Comparison of ENCODE assay signal across 20 cellular contexts in genomic region chr4:23332266-23332665, GRCh38.
DNase-seq lines count a peak whose midpoint lies in the region; ATAC-seq and TF ChIP-seq lines count a peak whose summit lies in the region.
"Had no signal": no experiment of that assay in that cellular context is flagged by ENCODE, and none has a peak within 500 bp of the region (broad histone marks: within the 10 kb centered on the region; RNA-seq: fewer than 3 reads in every experiment).

No MANE protein-coding gene starts in this region.

- no peaks in the 10 kb centered on the region for H3K36me3 Mint-ChIP-seq in stimulated activated naive CD8-positive, alpha-beta T cell treated with anti-CD3 and anti-CD28 coated beads, Interleukin-15, Interleukin-2, amounts not matched to agents 100 ng/mL and 50 ng/mL, for 24 hours (ENCODE audit: low read depth)
- H3K36me3 Mint-ChIP-seq: IgD-negative memory B cell had no signal

- H3K4me1 Mint-ChIP-seq in stimulated activated naive CD8-positive, alpha-beta T cell treated with anti-CD3 and anti-CD28 coated beads, Interleukin-15, Interleukin-2, amounts not matched to agents 100 ng/mL and 50 ng/mL, for 24 hours (ENCODE audit: low read depth) = peaks cover 31% of the 10 kb centered on the region
- H3K4me1 Mint-ChIP-seq: IgD-negative memory B cell had no signal

- no peaks in the 10 kb centered on the region for H3K36me3 ChIP-seq in neural cell (ENCODE audit: insufficient read depth, low read length)
- H3K36me3 ChIP-seq: MG63, Peyer's patch, SJSA1 had no signal

- H3K27ac ChIP-seq in neural cell (ENCODE audit: low read length) = peak overlapping the region; percentile 15
- H3K27ac ChIP-seq: A549, Peyer's patch, SJSA1 had no signal

- DNase-seq in stimulated activated naive CD8-positive, alpha-beta T cell treated with anti-CD3 and anti-CD28 coated beads, Interleukin-15, Interleukin-2, amounts not matched to agents 100 U/mL and 50 U/mL, for 24 hours = no peak
- DNase-seq in astrocyte of the cerebellum (ENCODE audit: low read depth) (peak; percentile 59), NCI-H1436 (lab: John Stamatoyannopoulos, UW) (no peak)
- DNase-seq in activated effector memory CD4-positive, alpha-beta T cell treated with anti-CD3 and anti-CD28 coated beads, Interleukin-2, amount 50 U/mL, for 16 hours = no peak
- DNase-seq: C1 segment of cervical spinal cord, COR-L47, GOT3, Karpas-422, MG63, NCI-H1048, NCI-H1436 treated with DMSO at 0.1 percent for 48 hours, NCI-H2029, NCI-H2171, Peyer's patch had no signal

- peaks cover 7% of the 10 kb centered on the region for H3F3A ChIP-seq in neural cell (ENCODE audit: insufficient read depth, low read length, poor library complexity, severe bottlenecking)

- in situ Hi-C loops in astrocyte of the cerebellum (cut with HindIII; ENCODE audit: low sequenced_read_pairs) = no loop called here

- no peak for TF ChIP-seq RAD21 in neural cell (conservative IDR thresholded peaks at IDR 0.05)

- H3K4me3 ChIP-seq in astrocyte of the cerebellum (ENCODE audit: low read depth, low read length) (no peak overlapping the region), neural cell (ENCODE audit: low read length) (no peak overlapping the region)
- H3K4me3 ChIP-seq: A549, MG63, Peyer's patch, SJSA1 had no signal

- no peak overlapping the region for H2AFZ ChIP-seq in neural cell (ENCODE audit: low read depth, low read length)

- no peak overlapping the region for H3K4me3 Mint-ChIP-seq in stimulated activated naive CD8-positive, alpha-beta T cell treated with anti-CD3 and anti-CD28 coated beads, Interleukin-15, Interleukin-2, amounts not matched to agents 100 ng/mL and 50 ng/mL, for 24 hours
- H3K4me3 Mint-ChIP-seq: IgD-negative memory B cell had no signal

- TF ChIP-seq EP300 in neural cell (conservative IDR thresholded peaks at IDR 0.05; ENCODE audit: poor library complexity, severe bottlenecking) = no peak

- H3K27me3 Mint-ChIP-seq in stimulated activated naive CD8-positive, alpha-beta T cell treated with anti-CD3 and anti-CD28 coated beads, Interleukin-15, Interleukin-2, amounts not matched to agents 100 ng/mL and 50 ng/mL, for 24 hours = no peaks in the 10 kb centered on the region
- H3K27me3 Mint-ChIP-seq: IgD-negative memory B cell had no signal

- H3K27me3 ChIP-seq in neural cell (ENCODE audit: insufficient read depth, low read depth, low read length) = no peaks in the 10 kb centered on the region
- H3K27me3 ChIP-seq: MG63, Peyer's patch, SJSA1 had no signal

- H3K9me3 Mint-ChIP-seq in stimulated activated naive CD8-positive, alpha-beta T cell treated with anti-CD3 and anti-CD28 coated beads, Interleukin-15, Interleukin-2, amounts not matched to agents 100 ng/mL and 50 ng/mL, for 24 hours = no peaks in the 10 kb centered on the region

- no peaks in the 10 kb centered on the region for H3K79me2 ChIP-seq in neural cell (replicated peaks; ENCODE audit: insufficient read depth, low read length)

- peak overlapping the region; percentile 69 for H3K27ac Mint-ChIP-seq in stimulated activated naive CD8-positive, alpha-beta T cell treated with anti-CD3 and anti-CD28 coated beads, Interleukin-15, Interleukin-2, amounts not matched to agents 100 ng/mL and 50 ng/mL, for 24 hours
- H3K27ac Mint-ChIP-seq: IgD-negative memory B cell had no signal

- ATAC-seq in stimulated activated naive CD8-positive, alpha-beta T cell treated with anti-CD3 and anti-CD28 coated beads, Interleukin-15, Interleukin-2, amounts not matched to agents 100 U/mL and 50 U/mL, for 24 hours = no peak
- no peak for ATAC-seq in GM18519 (IDR thresholded peaks at IDR 0.05; ENCODE audit: low FRiP score, unreplicated experiment)
- ATAC-seq: A549 had no signal

- no peak overlapping the region for H3K9ac ChIP-seq in neural cell (ENCODE audit: low read length)

- no peaks in the 10 kb centered on the region for H3K9me2 ChIP-seq in neural cell (ENCODE audit: insufficient read depth, low read length)

- no peak for TF ChIP-seq CTCF in astrocyte of the cerebellum (IDR thresholded peaks at IDR 0.05; ENCODE audit: low read depth, low read length, missing control alignments)
- no peak for TF ChIP-seq CTCF in neural cell (IDR thresholded peaks at IDR 0.05; ENCODE audit: poor library complexity, severe bottlenecking)

- H3K4me2 ChIP-seq in neural cell (ENCODE audit: low read length) = no peak overlapping the region
- H3K4me2 ChIP-seq: A549 had no signal

- H4K20me1 ChIP-seq in neural cell (ENCODE audit: insufficient read depth) = no peaks in the 10 kb centered on the region

- no peaks in the 10 kb centered on the region for H3K9me3 ChIP-seq in neural cell (ENCODE audit: low read length)
- H3K9me3 ChIP-seq: A549, MG63, Peyer's patch, SJSA1 had no signal

TF ChIP-seq in neural cell, 6 proteins besides CTCF, POLR2A, EP300 and RAD21:
- TF ChIP-seq SMC3 (conservative IDR thresholded peaks at IDR 0.05; ENCODE audit: poor library complexity) (no peak), POLR2AphosphoS5 (IDR thresholded peaks at IDR 0.05) (no peak), EZH2 (IDR thresholded peaks at IDR 0.05; ENCODE audit: borderline replicate concordance, insufficient read depth, low read length, poor library complexity, severe bottlenecking) (no peak), TAF1 (IDR thresholded peaks at IDR 0.05; ENCODE audit: low read depth) (no peak), MXI1 (conservative IDR thresholded peaks at IDR 0.05; ENCODE audit: poor library complexity, severe bottlenecking) (no peak), REST (IDR thresholded peaks at IDR 0.05; ENCODE audit: borderline replicate concordance) (no peak)
